1 cellular context compared by ENCODE assay signal in the genomic region with DNA sequence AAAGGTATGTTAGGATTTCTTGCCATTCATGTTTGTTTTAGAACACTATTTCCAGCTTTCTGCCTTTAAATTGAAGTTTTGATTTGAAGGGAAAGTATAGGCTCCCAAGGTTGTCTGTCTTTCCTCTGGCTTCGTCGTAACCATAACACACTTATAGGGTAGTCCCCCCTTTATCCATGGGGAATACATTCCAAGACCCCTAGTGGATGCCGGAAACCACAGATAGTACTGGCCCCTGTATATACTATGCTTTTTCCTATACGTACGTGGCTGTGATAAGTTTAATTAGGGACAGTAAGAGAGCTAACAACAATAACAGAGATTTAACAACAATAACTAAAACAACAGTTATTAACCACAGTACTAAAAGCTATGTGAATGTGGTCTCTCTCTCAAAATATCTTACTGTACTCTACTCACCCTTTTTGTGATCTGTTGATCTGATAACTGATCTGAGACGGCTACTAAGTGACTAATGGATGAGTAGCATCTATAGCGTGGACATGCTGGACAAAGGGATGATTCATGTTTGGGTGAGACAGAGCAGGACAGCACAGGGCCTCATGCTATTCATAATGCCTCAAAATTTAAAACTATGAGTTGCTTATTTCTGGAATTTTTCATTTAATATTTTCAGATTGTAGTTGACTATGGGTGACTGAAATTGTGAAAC.
TF ChIP-seq lines count a peak whose summit lies in the region.

No MANE protein-coding gene starts in this region.

TF ChIP-seq in GM23338, 12 proteins besides CTCF, POLR2A, EP300 and RAD21 (continued from another document):
- TF ChIP-seq, protein P1, sequence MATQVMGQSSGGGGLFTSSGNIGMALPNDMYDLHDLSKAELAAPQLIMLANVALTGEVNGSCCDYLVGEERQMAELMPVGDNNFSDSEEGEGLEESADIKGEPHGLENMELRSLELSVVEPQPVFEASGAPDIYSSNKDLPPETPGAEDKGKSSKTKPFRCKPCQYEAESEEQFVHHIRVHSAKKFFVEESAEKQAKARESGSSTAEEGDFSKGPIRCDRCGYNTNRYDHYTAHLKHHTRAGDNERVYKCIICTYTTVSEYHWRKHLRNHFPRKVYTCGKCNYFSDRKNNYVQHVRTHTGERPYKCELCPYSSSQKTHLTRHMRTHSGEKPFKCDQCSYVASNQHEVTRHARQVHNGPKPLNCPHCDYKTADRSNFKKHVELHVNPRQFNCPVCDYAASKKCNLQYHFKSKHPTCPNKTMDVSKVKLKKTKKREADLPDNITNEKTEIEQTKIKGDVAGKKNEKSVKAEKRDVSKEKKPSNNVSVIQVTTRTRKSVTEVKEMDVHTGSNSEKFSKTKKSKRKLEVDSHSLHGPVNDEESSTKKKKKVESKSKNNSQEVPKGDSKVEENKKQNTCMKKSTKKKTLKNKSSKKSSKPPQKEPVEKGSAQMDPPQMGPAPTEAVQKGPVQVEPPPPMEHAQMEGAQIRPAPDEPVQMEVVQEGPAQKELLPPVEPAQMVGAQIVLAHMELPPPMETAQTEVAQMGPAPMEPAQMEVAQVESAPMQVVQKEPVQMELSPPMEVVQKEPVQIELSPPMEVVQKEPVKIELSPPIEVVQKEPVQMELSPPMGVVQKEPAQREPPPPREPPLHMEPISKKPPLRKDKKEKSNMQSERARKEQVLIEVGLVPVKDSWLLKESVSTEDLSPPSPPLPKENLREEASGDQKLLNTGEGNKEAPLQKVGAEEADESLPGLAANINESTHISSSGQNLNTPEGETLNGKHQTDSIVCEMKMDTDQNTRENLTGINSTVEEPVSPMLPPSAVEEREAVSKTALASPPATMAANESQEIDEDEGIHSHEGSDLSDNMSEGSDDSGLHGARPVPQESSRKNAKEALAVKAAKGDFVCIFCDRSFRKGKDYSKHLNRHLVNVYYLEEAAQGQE (IDR thresholded peaks at IDR 0.05; ENCODE audit: unreplicated experiment), result no peak
- TF ChIP-seq, protein P2, sequence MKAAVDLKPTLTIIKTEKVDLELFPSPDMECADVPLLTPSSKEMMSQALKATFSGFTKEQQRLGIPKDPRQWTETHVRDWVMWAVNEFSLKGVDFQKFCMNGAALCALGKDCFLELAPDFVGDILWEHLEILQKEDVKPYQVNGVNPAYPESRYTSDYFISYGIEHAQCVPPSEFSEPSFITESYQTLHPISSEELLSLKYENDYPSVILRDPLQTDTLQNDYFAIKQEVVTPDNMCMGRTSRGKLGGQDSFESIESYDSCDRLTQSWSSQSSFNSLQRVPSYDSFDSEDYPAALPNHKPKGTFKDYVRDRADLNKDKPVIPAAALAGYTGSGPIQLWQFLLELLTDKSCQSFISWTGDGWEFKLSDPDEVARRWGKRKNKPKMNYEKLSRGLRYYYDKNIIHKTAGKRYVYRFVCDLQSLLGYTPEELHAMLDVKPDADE (IDR thresholded peaks at IDR 0.05), result no peak
- TF ChIP-seq CREB1 (CRISPR knock-in tag; IDR thresholded peaks at IDR 0.05; ENCODE audit: low read depth), result no peak
- TF ChIP-seq ZNF331 (CRISPR knock-in tag; IDR thresholded peaks at IDR 0.05; ENCODE audit: low read depth), result no peak
